8 cellular contexts compared by ENCODE assay signal in genomic region chr13:97125051-97125809, GRCh38.
A peak's percentile ranks its signal among the peaks of the same experiment; 100 is the strongest.
DNase-seq lines count a peak whose midpoint lies in the region; ATAC-seq and TF ChIP-seq lines count a peak whose summit lies in the region.

No MANE protein-coding gene starts in this region.

- H3K4me1 ChIP-seq in Panc1 (ENCODE audit: control insufficient read depth, insufficient read depth, low read length) (peaks cover 56% of the 10 kb centered on the region), sigmoid colon (peaks cover 0 to 52% (median 41%) of the 10 kb centered on the region in 4 donors)

- BruUV-seq in Panc1 (replicated peaks; lab: Mats Ljungman, UMichigan): no TSS peak

- H3K27ac ChIP-seq in Panc1 (ENCODE audit: low read length) (peak overlapping the region; percentile 96), sigmoid colon (peak overlapping the region; percentile 42 to 68 (median 66))

- CTCF ChIA-PET in Panc1 (lab: Charles Lee): no interaction called here

- in situ Hi-C loops in Panc1 (cut with HindIII; ENCODE audit: low pct_unique_long_range_greater_than_20kb, low sequenced_read_pairs): no loop called here

- TF ChIP-seq EP300 in sigmoid colon (IDR thresholded peaks at IDR 0.05): no peak

- H3K9me3 ChIP-seq in Panc1 (ENCODE audit: control insufficient read depth, insufficient read depth, low read depth, low read length) (no peaks in the 10 kb centered on the region), sigmoid colon (no peaks in the 10 kb centered on the region)

- peak; percentile 34 for ATAC-seq in HG03108 (IDR thresholded peaks at IDR 0.05; ENCODE audit: unreplicated experiment)
- no peak for ATAC-seq in Panc1

- H3K4me3 ChIP-seq in Panc1 (ENCODE audit: low read depth in 2 of 2, low read length in 2 of 2) (no peak overlapping the region), fibroblast of pulmonary artery (replicated peaks; ENCODE audit: low read depth, low read length) (no peak overlapping the region), sigmoid colon (no peak overlapping the region)

- TF ChIP-seq CTCF in Panc1 (IDR thresholded peaks at IDR 0.05): no peak; the same call in 1 of the 2 replicates
- TF ChIP-seq CTCF in fibroblast of pulmonary artery (IDR thresholded peaks at IDR 0.05; ENCODE audit: low read length, missing control alignments): peak; percentile 21
- no peak for TF ChIP-seq CTCF in sigmoid colon (IDR thresholded peaks at IDR 0.05)

- POLR2A ChIA-PET in Panc1 (lab: Charles Lee): interaction anchor here (0.6 to 0.7 kb wide), 2 partner anchors 57 to 444 kb away, joined by 4 read pairs; no protein-coding TSS in a partner anchor

- WGBS in sigmoid colon, 2 donors: 31 to 47% methylated on average over 8 of the region's 8 CpGs

- intact Hi-C loops in Panc1 (cut with micrococcal nuclease; ENCODE audit: unreplicated experiment) (no loop called here), sigmoid colon (cut with DNase I) (no loop called here)

- no peak for TF ChIP-seq POLR2A in sigmoid colon (IDR thresholded peaks at IDR 0.05)

- H3K36me3 ChIP-seq in Panc1 (ENCODE audit: control insufficient read depth, insufficient read depth, low read length) (no peaks in the 10 kb centered on the region), sigmoid colon (no peaks in the 10 kb centered on the region)

- peak; percentile 55 for DNase-seq in stimulated activated CD4-positive, alpha-beta T cell treated with anti-CD3 and anti-CD28 coated beads, Interleukin-15, amount 100 ng/mL, for 24 hours
- no peak for DNase-seq in stimulated activated CD4-positive, alpha-beta T cell treated with anti-CD3 and anti-CD28 coated beads, Interleukin-4, amount 100 ng/mL, for 1 hour
- no peak for DNase-seq in Panc1 (ENCODE audit: low read depth, low spot score)
- DNase-seq in fibroblast of pulmonary artery (ENCODE audit: low read depth): peak; percentile 70
- peak; percentile 75 for DNase-seq in sigmoid colon
- no peak for DNase-seq in LoVo (ENCODE audit: low spot score)
- DNase-seq in NCI-H1105 treated with DMSO at 0.1 percent for 48 hours (lab: John Stamatoyannopoulos, UW): no peak

- H3K27me3 ChIP-seq in Panc1 (ENCODE audit: control insufficient read depth, insufficient read depth, low read length) (no peaks in the 10 kb centered on the region), sigmoid colon (no peaks in the 10 kb centered on the region)

Comparison
In these comparisons a context has a peak if more than half of its experiments do, and no peak if none do; other contexts are left out.
1. DNase-seq: peak in stimulated activated CD4-positive, alpha-beta T cell treated with anti-CD3 and anti-CD28 coated beads, Interleukin-15, amount 100 ng/mL, for 24 hours (single experiment), fibroblast of pulmonary artery (single experiment) and sigmoid colon (single experiment); none in stimulated activated CD4-positive, alpha-beta T cell treated with anti-CD3 and anti-CD28 coated beads, Interleukin-4, amount 100 ng/mL, for 1 hour (single experiment), Panc1 (single experiment), LoVo (single experiment) and NCI-H1105 treated with DMSO at 0.1 percent for 48 hours (single experiment).